Comparison of ENCODE assay signal across 9 cellular contexts in genomic region chr7:29825750-29826529, GRCh38. TPM values are rescaled to one million over a fixed set of nuclear protein-coding genes. Genes with fewer than 3 reads are reported as not detected.
DNase-seq lines count a peak whose midpoint lies in the region; ATAC-seq and TF ChIP-seq lines count a peak whose summit lies in the region.
"Had no signal": no experiment of that assay in that cellular context is flagged by ENCODE, and none has a peak within 500 bp of the region (broad histone marks: within the 10 kb centered on the region; RNA-seq: fewer than 3 reads in every experiment).

No MANE protein-coding gene starts in this region.

- H3K27me3 Mint-ChIP-seq in H9 (ENCODE audit: low read depth) = no peaks in the 10 kb centered on the region; the same call in 1 of the 2 replicates

- H2BK20ac ChIP-seq in H9 (ENCODE audit: low read depth, low read length, poor library complexity, severe bottlenecking) = no peak overlapping the region

- H3K4me1 Mint-ChIP-seq in H9 = peaks cover 14 to 20% of the 10 kb centered on the region in 2 experiments

- H3K36me3 Mint-ChIP-seq in H9 (ENCODE audit: insufficient read depth in 1 of 3, low read depth in 3 of 3) = no peaks in the 10 kb centered on the region

- no peaks in the 10 kb centered on the region for H3K9me3 ChIP-seq in hepatocyte (ENCODE audit: low read depth)
- no peaks in the 10 kb centered on the region for H3K9me3 ChIP-seq in H9 (ENCODE audit: control insufficient read depth, low read depth, low read length)
- H3K9me3 ChIP-seq: sigmoid colon had no signal

- H3K27ac Mint-ChIP-seq in H9 = no peak overlapping the region

- no peaks in the 10 kb centered on the region; a peak in 1 of 5 replicates for H3K9me3 Mint-ChIP-seq in H9

- H2AK5ac ChIP-seq in H9 (ENCODE audit: insufficient read length, low read length) = no peak overlapping the region

- no peak overlapping the region for H3K4me3 ChIP-seq in hepatocyte
- H3K4me3 ChIP-seq: sigmoid colon had no signal

- H2BK12ac ChIP-seq in H9 (ENCODE audit: insufficient read length, low read depth, low read length) = no peak overlapping the region

- no peak overlapping the region for H2BK15ac ChIP-seq in H9 (ENCODE audit: low read depth, low read length)

- no peaks in the 10 kb centered on the region for H3K79me2 ChIP-seq in hepatocyte
- H3K79me2 ChIP-seq in H9 (ENCODE audit: insufficient read depth, low read length) = no peaks in the 10 kb centered on the region

- no peak overlapping the region for H4K91ac ChIP-seq in H9 (ENCODE audit: insufficient read length, low read depth, low read length)

- 62% methylated on average over 7 of the region's 7 CpGs for WGBS in hepatocyte (ENCODE audit: low lambda C conversion rate, missing lambda C conversion rate)
- WGBS in H9 (ENCODE audit: extremely low coverage, insufficient read length, low lambda C conversion rate) = no CpG with 5 or more reads among the region's 7 CpGs

- H3K4me3 Mint-ChIP-seq in H9 = no peak overlapping the region

- no peak overlapping the region for H3K23ac ChIP-seq in H9 (ENCODE audit: insufficient read length, low read depth, low read length)

- no peaks in the 10 kb centered on the region for H3K9me2 ChIP-seq in hepatocyte (replicated peaks; ENCODE audit: insufficient read depth)

- TF ChIP-seq CTCF in hepatocyte (IDR thresholded peaks at IDR 0.05; ENCODE audit: poor library complexity) = no peak
- TF ChIP-seq CTCF in H9 (conservative IDR thresholded peaks at IDR 0.05) = no peak

- H3K18ac ChIP-seq in H9 (ENCODE audit: insufficient read length, low read depth, low read length) = no peak overlapping the region

- H2AFZ ChIP-seq in hepatocyte (no peak overlapping the region), H9 (ENCODE audit: low read length) (no peak overlapping the region)

- no peak overlapping the region for H3K14ac ChIP-seq in H9 (ENCODE audit: insufficient read depth, low read length)

- H3K27ac ChIP-seq in hepatocyte (no peak overlapping the region), H9 (ENCODE audit: insufficient read length, low read depth, low read length) (no peak overlapping the region)
- H3K27ac ChIP-seq: sigmoid colon had no signal

- no peak overlapping the region for H4K8ac ChIP-seq in H9 (replicated peaks; ENCODE audit: insufficient read length, low read depth, low read length)

- H3K79me1 ChIP-seq in H9 (ENCODE audit: insufficient read depth, low read depth, low read length, poor library complexity, severe bottlenecking) = no peaks in the 10 kb centered on the region

- H3K27me3 ChIP-seq in hepatocyte (no peaks in the 10 kb centered on the region), H9 (ENCODE audit: insufficient read depth, low read length) (no peaks in the 10 kb centered on the region)
- H3K27me3 ChIP-seq: sigmoid colon had no signal

- H3K9ac ChIP-seq in H9 (ENCODE audit: extremely low read depth, insufficient read length, low read length) = no peak overlapping the region

- DNase-seq in hepatocyte (ENCODE audit: low spot score) (no peak), H9 (no peak), pons (ENCODE audit: low spot score) (no peak), nucleus accumbens (lab: John Stamatoyannopoulos, UW) (no peak)
- DNase-seq: sigmoid colon had no signal

- H3T11ph ChIP-seq in H9 (ENCODE audit: low read length) = no peak overlapping the region

- H3K4me2 ChIP-seq in hepatocyte (peak overlapping the region; percentile 30), H9 (ENCODE audit: insufficient read depth, insufficient read length, low read length) (no peak overlapping the region)

- no peak overlapping the region for H3K56ac ChIP-seq in H9 (ENCODE audit: insufficient read length, low read depth, low read length)

- no peak overlapping the region for H2BK120ac ChIP-seq in H9 (ENCODE audit: low read depth, low read length, poor library complexity, severe bottlenecking)

- H2BK5ac ChIP-seq in H9 (ENCODE audit: insufficient read length, low read length) = no peak overlapping the region

- no peak overlapping the region for H3K4ac ChIP-seq in H9 (ENCODE audit: low read depth, low read length)

- H3K4me1 ChIP-seq in hepatocyte (ENCODE audit: insufficient read depth) (no peaks in the 10 kb centered on the region), H9 (ENCODE audit: insufficient read depth, low read length) (peaks cover 4% of the 10 kb centered on the region; the same call in 1 of the 2 replicates)
- H3K4me1 ChIP-seq: sigmoid colon had no signal

- H3K36me3 ChIP-seq in hepatocyte (replicated peaks; ENCODE audit: insufficient read depth, low read depth) = no peaks in the 10 kb centered on the region
- H3K36me3 ChIP-seq: sigmoid colon had no signal

- H3K23me2 ChIP-seq in H9 (ENCODE audit: insufficient read length, low read depth, low read length, poor library complexity, severe bottlenecking) = no peaks in the 10 kb centered on the region

- peak; percentile 98 for ATAC-seq in GM18867 (IDR thresholded peaks at IDR 0.05; ENCODE audit: unreplicated experiment)
- ATAC-seq in GM21381 (IDR thresholded peaks at IDR 0.05; ENCODE audit: unreplicated experiment) = peak; percentile 79
- ATAC-seq in HG03354 (IDR thresholded peaks at IDR 0.05; ENCODE audit: poor library complexity, severe bottlenecking, unreplicated experiment) = peak; percentile 84

- H4K5ac ChIP-seq in H9 (ENCODE audit: insufficient read length, low read depth, low read length) = no peak overlapping the region

- H4K20me1 ChIP-seq in hepatocyte (ENCODE audit: insufficient read depth, poor library complexity, severe bottlenecking) = no peaks in the 10 kb centered on the region
- no peaks in the 10 kb centered on the region for H4K20me1 ChIP-seq in H9 (ENCODE audit: control insufficient read depth, insufficient read depth, insufficient read length)

RNA-seq across cellular contexts. Expression of gene WIPF3, which starts 19.6 kb away (rescaled TPM):
- total RNA-seq in hepatocyte = 1.8 and 2.4 TPM in 2 replicates
- 0.98 and 1.2 TPM in 2 replicates for polyA plus RNA-seq in hepatocyte
- 11.6 and 11.8 TPM in 2 replicates for total RNA-seq in H9 (2021)
- total RNA-seq: LHCN-M2 had no signal
